In the genomic region with DNA sequence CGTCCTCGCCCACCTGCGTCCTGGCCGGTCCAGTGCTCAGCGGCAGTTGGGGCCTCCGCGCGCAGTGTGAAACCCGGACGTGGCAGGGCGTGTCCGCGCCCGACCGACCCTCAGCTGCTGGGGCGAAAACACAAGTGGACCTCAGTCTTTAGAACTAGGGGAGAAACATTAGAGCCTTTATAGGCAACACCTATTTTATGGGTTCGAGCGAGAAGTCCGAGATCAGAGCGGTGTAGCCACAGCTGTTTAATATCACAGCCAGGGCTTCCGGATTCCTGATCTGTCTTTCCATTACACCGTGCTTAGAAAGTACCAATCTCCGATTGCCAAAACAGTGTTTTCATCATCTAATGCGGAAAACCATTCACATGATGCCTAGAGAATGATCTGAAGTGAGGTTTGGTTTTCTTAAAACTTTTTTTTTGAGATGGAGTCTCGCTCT, we compare ENCODE assay signal across 1 cellular context.
TF ChIP-seq lines count a peak whose summit lies in the region.

No MANE protein-coding gene starts in this region.

TF ChIP-seq in K562, 482 proteins besides CTCF, POLR2A, EP300 and RAD21 (continued from another document and continues in another):
- TF ChIP-seq, protein P1, sequence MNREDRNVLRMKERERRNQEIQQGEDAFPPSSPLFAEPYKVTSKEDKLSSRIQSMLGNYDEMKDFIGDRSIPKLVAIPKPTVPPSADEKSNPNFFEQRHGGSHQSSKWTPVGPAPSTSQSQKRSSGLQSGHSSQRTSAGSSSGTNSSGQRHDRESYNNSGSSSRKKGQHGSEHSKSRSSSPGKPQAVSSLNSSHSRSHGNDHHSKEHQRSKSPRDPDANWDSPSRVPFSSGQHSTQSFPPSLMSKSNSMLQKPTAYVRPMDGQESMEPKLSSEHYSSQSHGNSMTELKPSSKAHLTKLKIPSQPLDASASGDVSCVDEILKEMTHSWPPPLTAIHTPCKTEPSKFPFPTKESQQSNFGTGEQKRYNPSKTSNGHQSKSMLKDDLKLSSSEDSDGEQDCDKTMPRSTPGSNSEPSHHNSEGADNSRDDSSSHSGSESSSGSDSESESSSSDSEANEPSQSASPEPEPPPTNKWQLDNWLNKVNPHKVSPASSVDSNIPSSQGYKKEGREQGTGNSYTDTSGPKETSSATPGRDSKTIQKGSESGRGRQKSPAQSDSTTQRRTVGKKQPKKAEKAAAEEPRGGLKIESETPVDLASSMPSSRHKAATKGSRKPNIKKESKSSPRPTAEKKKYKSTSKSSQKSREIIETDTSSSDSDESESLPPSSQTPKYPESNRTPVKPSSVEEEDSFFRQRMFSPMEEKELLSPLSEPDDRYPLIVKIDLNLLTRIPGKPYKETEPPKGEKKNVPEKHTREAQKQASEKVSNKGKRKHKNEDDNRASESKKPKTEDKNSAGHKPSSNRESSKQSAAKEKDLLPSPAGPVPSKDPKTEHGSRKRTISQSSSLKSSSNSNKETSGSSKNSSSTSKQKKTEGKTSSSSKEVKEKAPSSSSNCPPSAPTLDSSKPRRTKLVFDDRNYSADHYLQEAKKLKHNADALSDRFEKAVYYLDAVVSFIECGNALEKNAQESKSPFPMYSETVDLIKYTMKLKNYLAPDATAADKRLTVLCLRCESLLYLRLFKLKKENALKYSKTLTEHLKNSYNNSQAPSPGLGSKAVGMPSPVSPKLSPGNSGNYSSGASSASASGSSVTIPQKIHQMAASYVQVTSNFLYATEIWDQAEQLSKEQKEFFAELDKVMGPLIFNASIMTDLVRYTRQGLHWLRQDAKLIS (CRISPR knock-in tag; IDR thresholded peaks at IDR 0.05): no peak
- no peak for TF ChIP-seq MTA1 (IDR thresholded peaks at IDR 0.05; ENCODE audit: borderline replicate concordance)
- TF ChIP-seq TAF15 (IDR thresholded peaks at IDR 0.05; ENCODE audit: low read depth, low read length): no peak
- TF ChIP-seq, protein P2, sequence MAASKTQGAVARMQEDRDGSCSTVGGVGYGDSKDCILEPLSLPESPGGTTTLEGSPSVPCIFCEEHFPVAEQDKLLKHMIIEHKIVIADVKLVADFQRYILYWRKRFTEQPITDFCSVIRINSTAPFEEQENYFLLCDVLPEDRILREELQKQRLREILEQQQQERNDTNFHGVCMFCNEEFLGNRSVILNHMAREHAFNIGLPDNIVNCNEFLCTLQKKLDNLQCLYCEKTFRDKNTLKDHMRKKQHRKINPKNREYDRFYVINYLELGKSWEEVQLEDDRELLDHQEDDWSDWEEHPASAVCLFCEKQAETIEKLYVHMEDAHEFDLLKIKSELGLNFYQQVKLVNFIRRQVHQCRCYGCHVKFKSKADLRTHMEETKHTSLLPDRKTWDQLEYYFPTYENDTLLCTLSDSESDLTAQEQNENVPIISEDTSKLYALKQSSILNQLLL (CRISPR knock-in tag; IDR thresholded peaks at IDR 0.05; ENCODE audit: borderline replicate concordance): no peak
- TF ChIP-seq RFX1 (IDR thresholded peaks at IDR 0.05): no peak
- TF ChIP-seq, protein P3, sequence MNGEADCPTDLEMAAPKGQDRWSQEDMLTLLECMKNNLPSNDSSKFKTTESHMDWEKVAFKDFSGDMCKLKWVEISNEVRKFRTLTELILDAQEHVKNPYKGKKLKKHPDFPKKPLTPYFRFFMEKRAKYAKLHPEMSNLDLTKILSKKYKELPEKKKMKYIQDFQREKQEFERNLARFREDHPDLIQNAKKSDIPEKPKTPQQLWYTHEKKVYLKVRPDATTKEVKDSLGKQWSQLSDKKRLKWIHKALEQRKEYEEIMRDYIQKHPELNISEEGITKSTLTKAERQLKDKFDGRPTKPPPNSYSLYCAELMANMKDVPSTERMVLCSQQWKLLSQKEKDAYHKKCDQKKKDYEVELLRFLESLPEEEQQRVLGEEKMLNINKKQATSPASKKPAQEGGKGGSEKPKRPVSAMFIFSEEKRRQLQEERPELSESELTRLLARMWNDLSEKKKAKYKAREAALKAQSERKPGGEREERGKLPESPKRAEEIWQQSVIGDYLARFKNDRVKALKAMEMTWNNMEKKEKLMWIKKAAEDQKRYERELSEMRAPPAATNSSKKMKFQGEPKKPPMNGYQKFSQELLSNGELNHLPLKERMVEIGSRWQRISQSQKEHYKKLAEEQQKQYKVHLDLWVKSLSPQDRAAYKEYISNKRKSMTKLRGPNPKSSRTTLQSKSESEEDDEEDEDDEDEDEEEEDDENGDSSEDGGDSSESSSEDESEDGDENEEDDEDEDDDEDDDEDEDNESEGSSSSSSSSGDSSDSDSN (IDR thresholded peaks at IDR 0.05; ENCODE audit: borderline replicate concordance in 1 of 2, low read depth in 2 of 2, low read length in 2 of 2): peak in 1 of 2 experiments; percentile 76; a peak in 1 of 4 replicates
- TF ChIP-seq ESRRB (CRISPR knock-in tag; IDR thresholded peaks at IDR 0.05; ENCODE audit: borderline replicate concordance): no peak
- no peak for TF ChIP-seq ZNF175 (CRISPR knock-in tag; IDR thresholded peaks at IDR 0.05; ENCODE audit: low read depth)
- TF ChIP-seq, protein P4, sequence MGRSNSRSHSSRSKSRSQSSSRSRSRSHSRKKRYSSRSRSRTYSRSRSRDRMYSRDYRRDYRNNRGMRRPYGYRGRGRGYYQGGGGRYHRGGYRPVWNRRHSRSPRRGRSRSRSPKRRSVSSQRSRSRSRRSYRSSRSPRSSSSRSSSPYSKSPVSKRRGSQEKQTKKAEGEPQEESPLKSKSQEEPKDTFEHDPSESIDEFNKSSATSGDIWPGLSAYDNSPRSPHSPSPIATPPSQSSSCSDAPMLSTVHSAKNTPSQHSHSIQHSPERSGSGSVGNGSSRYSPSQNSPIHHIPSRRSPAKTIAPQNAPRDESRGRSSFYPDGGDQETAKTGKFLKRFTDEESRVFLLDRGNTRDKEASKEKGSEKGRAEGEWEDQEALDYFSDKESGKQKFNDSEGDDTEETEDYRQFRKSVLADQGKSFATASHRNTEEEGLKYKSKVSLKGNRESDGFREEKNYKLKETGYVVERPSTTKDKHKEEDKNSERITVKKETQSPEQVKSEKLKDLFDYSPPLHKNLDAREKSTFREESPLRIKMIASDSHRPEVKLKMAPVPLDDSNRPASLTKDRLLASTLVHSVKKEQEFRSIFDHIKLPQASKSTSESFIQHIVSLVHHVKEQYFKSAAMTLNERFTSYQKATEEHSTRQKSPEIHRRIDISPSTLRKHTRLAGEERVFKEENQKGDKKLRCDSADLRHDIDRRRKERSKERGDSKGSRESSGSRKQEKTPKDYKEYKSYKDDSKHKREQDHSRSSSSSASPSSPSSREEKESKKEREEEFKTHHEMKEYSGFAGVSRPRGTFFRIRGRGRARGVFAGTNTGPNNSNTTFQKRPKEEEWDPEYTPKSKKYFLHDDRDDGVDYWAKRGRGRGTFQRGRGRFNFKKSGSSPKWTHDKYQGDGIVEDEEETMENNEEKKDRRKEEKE (IDR thresholded peaks at IDR 0.05; ENCODE audit: borderline replicate concordance in 1 of 2, control insufficient read depth in 1 of 2, low read depth in 2 of 2, low read length in 1 of 2): no peak
- TF ChIP-seq, protein P5, sequence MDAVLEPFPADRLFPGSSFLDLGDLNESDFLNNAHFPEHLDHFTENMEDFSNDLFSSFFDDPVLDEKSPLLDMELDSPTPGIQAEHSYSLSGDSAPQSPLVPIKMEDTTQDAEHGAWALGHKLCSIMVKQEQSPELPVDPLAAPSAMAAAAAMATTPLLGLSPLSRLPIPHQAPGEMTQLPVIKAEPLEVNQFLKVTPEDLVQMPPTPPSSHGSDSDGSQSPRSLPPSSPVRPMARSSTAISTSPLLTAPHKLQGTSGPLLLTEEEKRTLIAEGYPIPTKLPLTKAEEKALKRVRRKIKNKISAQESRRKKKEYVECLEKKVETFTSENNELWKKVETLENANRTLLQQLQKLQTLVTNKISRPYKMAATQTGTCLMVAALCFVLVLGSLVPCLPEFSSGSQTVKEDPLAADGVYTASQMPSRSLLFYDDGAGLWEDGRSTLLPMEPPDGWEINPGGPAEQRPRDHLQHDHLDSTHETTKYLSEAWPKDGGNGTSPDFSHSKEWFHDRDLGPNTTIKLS (IDR thresholded peaks at IDR 0.05; ENCODE audit: borderline replicate concordance, low read depth): peak; percentile 84
- TF ChIP-seq NELFE (IDR thresholded peaks at IDR 0.05; ENCODE audit: insufficient read depth, insufficient read length): no peak
- no peak for TF ChIP-seq HLTF (IDR thresholded peaks at IDR 0.05)
- TF ChIP-seq, protein P6, sequence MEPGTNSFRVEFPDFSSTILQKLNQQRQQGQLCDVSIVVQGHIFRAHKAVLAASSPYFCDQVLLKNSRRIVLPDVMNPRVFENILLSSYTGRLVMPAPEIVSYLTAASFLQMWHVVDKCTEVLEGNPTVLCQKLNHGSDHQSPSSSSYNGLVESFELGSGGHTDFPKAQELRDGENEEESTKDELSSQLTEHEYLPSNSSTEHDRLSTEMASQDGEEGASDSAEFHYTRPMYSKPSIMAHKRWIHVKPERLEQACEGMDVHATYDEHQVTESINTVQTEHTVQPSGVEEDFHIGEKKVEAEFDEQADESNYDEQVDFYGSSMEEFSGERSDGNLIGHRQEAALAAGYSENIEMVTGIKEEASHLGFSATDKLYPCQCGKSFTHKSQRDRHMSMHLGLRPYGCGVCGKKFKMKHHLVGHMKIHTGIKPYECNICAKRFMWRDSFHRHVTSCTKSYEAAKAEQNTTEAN (CRISPR knock-in tag; IDR thresholded peaks at IDR 0.05): no peak
- TF ChIP-seq, protein P7, sequence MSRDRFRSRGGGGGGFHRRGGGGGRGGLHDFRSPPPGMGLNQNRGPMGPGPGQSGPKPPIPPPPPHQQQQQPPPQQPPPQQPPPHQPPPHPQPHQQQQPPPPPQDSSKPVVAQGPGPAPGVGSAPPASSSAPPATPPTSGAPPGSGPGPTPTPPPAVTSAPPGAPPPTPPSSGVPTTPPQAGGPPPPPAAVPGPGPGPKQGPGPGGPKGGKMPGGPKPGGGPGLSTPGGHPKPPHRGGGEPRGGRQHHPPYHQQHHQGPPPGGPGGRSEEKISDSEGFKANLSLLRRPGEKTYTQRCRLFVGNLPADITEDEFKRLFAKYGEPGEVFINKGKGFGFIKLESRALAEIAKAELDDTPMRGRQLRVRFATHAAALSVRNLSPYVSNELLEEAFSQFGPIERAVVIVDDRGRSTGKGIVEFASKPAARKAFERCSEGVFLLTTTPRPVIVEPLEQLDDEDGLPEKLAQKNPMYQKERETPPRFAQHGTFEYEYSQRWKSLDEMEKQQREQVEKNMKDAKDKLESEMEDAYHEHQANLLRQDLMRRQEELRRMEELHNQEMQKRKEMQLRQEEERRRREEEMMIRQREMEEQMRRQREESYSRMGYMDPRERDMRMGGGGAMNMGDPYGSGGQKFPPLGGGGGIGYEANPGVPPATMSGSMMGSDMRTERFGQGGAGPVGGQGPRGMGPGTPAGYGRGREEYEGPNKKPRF (IDR thresholded peaks at IDR 0.05; ENCODE audit: low read depth, low read length): no peak
- no peak for TF ChIP-seq RBM15 (IDR thresholded peaks at IDR 0.05; ENCODE audit: insufficient read depth, low read length)
- TF ChIP-seq WHSC1 (IDR thresholded peaks at IDR 0.05; ENCODE audit: low read length): no peak
- TF ChIP-seq TEAD4 (IDR thresholded peaks at IDR 0.05; ENCODE audit: low read length): 0 out of 2 replicates have a peak, but pooled peaks have one; percentile 7
- no peak for TF ChIP-seq TEAD4 (CRISPR knock-in tag; IDR thresholded peaks at IDR 0.05; ENCODE audit: borderline replicate concordance)
- no peak for TF ChIP-seq ZNF253 (CRISPR knock-in tag; conservative IDR thresholded peaks at IDR 0.05)
- no peak for TF ChIP-seq TCF7 (IDR thresholded peaks at IDR 0.05; ENCODE audit: borderline replicate concordance)
- TF ChIP-seq ZNF347 (CRISPR knock-in tag; IDR thresholded peaks at IDR 0.05; ENCODE audit: low read depth): no peak
- TF ChIP-seq, protein P8, sequence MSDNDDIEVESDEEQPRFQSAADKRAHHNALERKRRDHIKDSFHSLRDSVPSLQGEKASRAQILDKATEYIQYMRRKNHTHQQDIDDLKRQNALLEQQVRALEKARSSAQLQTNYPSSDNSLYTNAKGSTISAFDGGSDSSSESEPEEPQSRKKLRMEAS (CRISPR knock-in tag; IDR thresholded peaks at IDR 0.05): no peak; the same call in 1 of the 2 replicates
- TF ChIP-seq HMGN3 (IDR thresholded peaks at IDR 0.05; ENCODE audit: borderline replicate concordance, extremely low read depth, insufficient read length, low read depth, low read length): no peak
- no peak for TF ChIP-seq NR2C2 (CRISPR knock-in tag; IDR thresholded peaks at IDR 0.05)
- peak; percentile 19; the same call in 1 of the 2 replicates for TF ChIP-seq NR2C2 (tag; IDR thresholded peaks at IDR 0.05)
- TF ChIP-seq THRAP3 (IDR thresholded peaks at IDR 0.05; ENCODE audit: borderline replicate concordance): no peak
- TF ChIP-seq ZNF695 (CRISPR knock-in tag; IDR thresholded peaks at IDR 0.05): no peak
- TF ChIP-seq, protein P9, sequence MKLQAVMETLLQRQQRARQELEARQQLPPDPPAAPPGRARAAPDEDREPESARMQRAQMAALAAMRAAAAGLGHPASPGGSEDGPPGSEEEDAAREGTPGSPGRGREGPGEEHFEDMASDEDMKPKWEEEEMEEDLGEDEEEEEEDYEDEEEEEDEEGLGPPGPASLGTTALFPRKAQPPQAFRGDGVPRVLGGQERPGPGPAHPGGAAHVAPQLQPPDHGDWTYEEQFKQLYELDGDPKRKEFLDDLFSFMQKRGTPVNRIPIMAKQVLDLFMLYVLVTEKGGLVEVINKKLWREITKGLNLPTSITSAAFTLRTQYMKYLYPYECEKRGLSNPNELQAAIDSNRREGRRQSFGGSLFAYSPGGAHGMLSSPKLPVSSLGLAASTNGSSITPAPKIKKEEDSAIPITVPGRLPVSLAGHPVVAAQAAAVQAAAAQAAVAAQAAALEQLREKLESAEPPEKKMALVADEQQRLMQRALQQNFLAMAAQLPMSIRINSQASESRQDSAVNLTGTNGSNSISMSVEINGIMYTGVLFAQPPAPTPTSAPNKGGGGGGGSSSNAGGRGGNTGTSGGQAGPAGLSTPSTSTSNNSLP (IDR thresholded peaks at IDR 0.05; ENCODE audit: borderline replicate concordance, low read depth, low read length): no peak
- TF ChIP-seq ZNF507 (tag; conservative IDR thresholded peaks at IDR 0.05): no peak
- TF ChIP-seq CCNT2 (IDR thresholded peaks at IDR 0.05; ENCODE audit: borderline replicate concordance, extremely low read depth, insufficient read length, low read depth, low read length): no peak
- TF ChIP-seq RCOR1 (IDR thresholded peaks at IDR 0.05; ENCODE audit: borderline replicate concordance in 1 of 2, low read depth in 2 of 2, low read length in 2 of 2): no peak
- TF ChIP-seq SAFB2 (IDR thresholded peaks at IDR 0.05; ENCODE audit: borderline replicate concordance, low read depth, low read length, severe bottlenecking): no peak
- no peak for TF ChIP-seq ILK (tag; IDR thresholded peaks at IDR 0.05; ENCODE audit: borderline replicate concordance, low read depth)
- no peak for TF ChIP-seq CBX3 (IDR thresholded peaks at IDR 0.05; ENCODE audit: borderline replicate concordance in 1 of 2, low read length in 2 of 2)
- TF ChIP-seq, protein P10, sequence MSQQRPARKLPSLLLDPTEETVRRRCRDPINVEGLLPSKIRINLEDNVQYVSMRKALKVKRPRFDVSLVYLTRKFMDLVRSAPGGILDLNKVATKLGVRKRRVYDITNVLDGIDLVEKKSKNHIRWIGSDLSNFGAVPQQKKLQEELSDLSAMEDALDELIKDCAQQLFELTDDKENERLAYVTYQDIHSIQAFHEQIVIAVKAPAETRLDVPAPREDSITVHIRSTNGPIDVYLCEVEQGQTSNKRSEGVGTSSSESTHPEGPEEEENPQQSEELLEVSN (IDR thresholded peaks at IDR 0.05; ENCODE audit: borderline replicate concordance in 1 of 2, extremely low read depth in 1 of 2, insufficient read depth in 1 of 2, insufficient read length in 1 of 2, low read depth in 1 of 2, low read length in 1 of 2, poor library complexity in 1 of 2, severe bottlenecking in 1 of 2): no peak
- no peak for TF ChIP-seq CAMTA2 (CRISPR knock-in tag; conservative IDR thresholded peaks at IDR 0.05)
